ENCODE assay signal across 9 cellular contexts in genomic region chr11:22539851-22540376, GRCh38.
DNase-seq lines count a peak whose midpoint lies in the region; ATAC-seq and TF ChIP-seq lines count a peak whose summit lies in the region.
"Had no signal": no experiment of that assay in that cellular context is flagged by ENCODE, and none has a peak within 500 bp of the region (broad histone marks: within the 10 kb centered on the region; RNA-seq: fewer than 3 reads in every experiment).

No MANE protein-coding gene starts in this region.

- H4K91ac ChIP-seq in mesenchymal stem cell (ENCODE audit: low read length) = no peak overlapping the region

- peak; percentile 76 for TF ChIP-seq CTCF in astrocyte of the cerebellum (IDR thresholded peaks at IDR 0.05; ENCODE audit: low read depth, low read length, missing control alignments)

- H2BK12ac ChIP-seq in mesenchymal stem cell (ENCODE audit: low read length in 2 of 2) = no peak overlapping the region

- ATAC-seq in HG03095 (IDR thresholded peaks at IDR 0.05; ENCODE audit: unreplicated experiment) (no peak), GM21515 (IDR thresholded peaks at IDR 0.05; ENCODE audit: unreplicated experiment) (no peak)

- H3K4me3 ChIP-seq in Karpas-422 (ENCODE audit: low read length) = no peak overlapping the region
- no peak overlapping the region for H3K4me3 ChIP-seq in astrocyte of the cerebellum (ENCODE audit: low read depth, low read length)
- H3K4me3 ChIP-seq in mesenchymal stem cell (ENCODE audit: insufficient read depth in 1 of 2, low read depth in 1 of 2, low read length in 2 of 2) = no peak overlapping the region

- H3K36me3 ChIP-seq in Karpas-422 (ENCODE audit: insufficient read depth, low read length) (no peaks in the 10 kb centered on the region), mesenchymal stem cell (ENCODE audit: control insufficient read depth in 1 of 2, insufficient read depth in 2 of 2, low read depth in 1 of 2, low read length in 2 of 2) (no peaks in the 10 kb centered on the region)

- no peak overlapping the region for H3K4me2 ChIP-seq in Karpas-422 (ENCODE audit: low read depth, low read length, poor library complexity, severe bottlenecking)
- H3K4me2 ChIP-seq in mesenchymal stem cell (ENCODE audit: low read length, poor library complexity, severe bottlenecking) = no peak overlapping the region

- no peak overlapping the region for H3K18ac ChIP-seq in mesenchymal stem cell (ENCODE audit: low read depth in 1 of 2, low read length in 2 of 2)

- H3K23ac ChIP-seq in mesenchymal stem cell (ENCODE audit: low read length in 2 of 2) = no peak overlapping the region

- in situ Hi-C loops in astrocyte of the cerebellum (cut with HindIII; ENCODE audit: low sequenced_read_pairs) = loop anchor here (5.0 kb wide), 1 partner anchor 103 kb away; no protein-coding TSS in a partner anchor

- no peaks in the 10 kb centered on the region for H4K20me1 ChIP-seq in Karpas-422 (ENCODE audit: insufficient read depth, low read depth, low read length)

- H3K14ac ChIP-seq in mesenchymal stem cell (ENCODE audit: low read length in 2 of 2) = no peak overlapping the region

- H3K9me2 ChIP-seq in Karpas-422 (replicated peaks; ENCODE audit: insufficient read depth, low read length) = no peaks in the 10 kb centered on the region

- H2AFZ ChIP-seq in Karpas-422 (ENCODE audit: low read length) (no peak overlapping the region), mesenchymal stem cell (ENCODE audit: low read depth, low read length) (no peak overlapping the region)

- no peaks in the 10 kb centered on the region for H3K4me1 ChIP-seq in Karpas-422 (ENCODE audit: low read length)
- no peaks in the 10 kb centered on the region for H3K4me1 ChIP-seq in mesenchymal stem cell (ENCODE audit: control insufficient read depth, insufficient read depth, low read depth, low read length)

- no peak overlapping the region for H4K8ac ChIP-seq in mesenchymal stem cell (ENCODE audit: low read length)

- H2BK5ac ChIP-seq in mesenchymal stem cell (ENCODE audit: low read depth, low read length, poor library complexity, severe bottlenecking) = no peak overlapping the region

- H3K79me1 ChIP-seq in mesenchymal stem cell (replicated peaks; ENCODE audit: low read length, poor library complexity, severe bottlenecking) = no peaks in the 10 kb centered on the region

- H2BK15ac ChIP-seq in mesenchymal stem cell (ENCODE audit: low read depth, poor library complexity, severe bottlenecking) = no peak overlapping the region

- no peaks in the 10 kb centered on the region for H3K79me2 ChIP-seq in Karpas-422 (ENCODE audit: low read length)

- no peaks in the 10 kb centered on the region for H3K27me3 ChIP-seq in Karpas-422 (ENCODE audit: low read length)
- peaks cover 0 to 11% of the 10 kb centered on the region in 2 experiments for H3K27me3 ChIP-seq in mesenchymal stem cell (ENCODE audit: control insufficient read depth in 1 of 2, insufficient read depth in 1 of 2, low read length in 2 of 2)

- H3K9me3 ChIP-seq in Karpas-422 (ENCODE audit: low read length) (no peaks in the 10 kb centered on the region), mesenchymal stem cell (ENCODE audit: control insufficient read depth, low read length) (no peaks in the 10 kb centered on the region)

- DNase-seq in DMS53 treated with DMSO at 0.1 percent for 48 hours (lab: John Stamatoyannopoulos, UW; ENCODE audit: unreplicated experiment) = peak; percentile 69
- DNase-seq in Karpas-422 = peak; percentile 51
- peak; percentile 18 for DNase-seq in astrocyte of the cerebellum (ENCODE audit: low read depth)
- DNase-seq in mesenchymal stem cell = peak; percentile 18
- DNase-seq in stimulated activated CD8-positive, alpha-beta memory T cell treated with anti-CD3 and anti-CD28 coated beads, Interleukin-4, amount 100 ng/mL, for 48 hours = no peak
- DNase-seq in SKM-1 (lab: John Stamatoyannopoulos, UW; ENCODE audit: unreplicated experiment) = no peak

- no peak overlapping the region for H2BK120ac ChIP-seq in mesenchymal stem cell (ENCODE audit: low read depth, low read length)

- no peak overlapping the region for H3K4ac ChIP-seq in mesenchymal stem cell (ENCODE audit: low read depth in 1 of 2, low read length in 2 of 2)

- H3K9ac ChIP-seq in Karpas-422 (ENCODE audit: low read length) (no peak overlapping the region), mesenchymal stem cell (ENCODE audit: low read length) (no peak overlapping the region)

- H3K27ac ChIP-seq in Karpas-422 (ENCODE audit: low read length) = no peak overlapping the region
- no peak overlapping the region for H3K27ac ChIP-seq in mesenchymal stem cell (ENCODE audit: low read length, poor library complexity, severe bottlenecking)
- H3K27ac ChIP-seq: HL-60 had no signal

- H2AK5ac ChIP-seq in mesenchymal stem cell (ENCODE audit: low read length, severe bottlenecking) = no peak overlapping the region

Comparison
In these comparisons a context has a peak if more than half of its experiments do, and no peak if none do; other contexts are left out.
1. DNase-seq: peak in DMS53 treated with DMSO at 0.1 percent for 48 hours (single experiment), Karpas-422 (single experiment), astrocyte of the cerebellum (single experiment) and mesenchymal stem cell (single experiment); none in stimulated activated CD8-positive, alpha-beta memory T cell treated with anti-CD3 and anti-CD28 coated beads, Interleukin-4, amount 100 ng/mL, for 48 hours (single experiment) and SKM-1 (single experiment).